19 cellular contexts compared by ENCODE assay signal in genomic region chr5:51326844-51327243, GRCh38. TPM values are rescaled to one million over a fixed set of nuclear protein-coding genes. Genes with fewer than 3 reads are reported as not detected.
DNase-seq lines count a peak whose midpoint lies in the region; ATAC-seq and TF ChIP-seq lines count a peak whose summit lies in the region.
"Had no signal": no experiment of that assay in that cellular context is flagged by ENCODE, and none has a peak within 500 bp of the region (broad histone marks: within the 10 kb centered on the region; RNA-seq: fewer than 3 reads in every experiment).

No MANE protein-coding gene starts in this region.

- H3K4me3 ChIP-seq in mammary epithelial cell (replicated peaks in 1 of 3; ENCODE audit: insufficient read depth in 1 of 3, low read depth in 2 of 3, low read length in 3 of 3) (no peak overlapping the region), mesenchymal stem cell (ENCODE audit: insufficient read depth in 1 of 2, low read depth in 1 of 2, low read length in 2 of 2) (no peak overlapping the region)
- H3K4me3 ChIP-seq in CD8-positive, alpha-beta T cell (ENCODE audit: low read depth, low read length), result no peak overlapping the region
- H3K4me3 ChIP-seq: GM12878, PC-9 had no signal

- intact Hi-C loops in mammary epithelial cell (cut with micrococcal nuclease), result no loop called here
- intact Hi-C loops in CD8-positive, alpha-beta T cell (cut with DNase I, micrococcal nuclease), result no loop called here

- no peak overlapping the region for H2AK5ac ChIP-seq in mesenchymal stem cell (ENCODE audit: low read length, severe bottlenecking)

- POLR2A ChIA-PET in CD8-positive, alpha-beta T cell (lab: Charles Lee), result no interaction called here

- WGBS in mammary epithelial cell (ENCODE audit: low coverage, missing lambda C conversion rate), result 0% methylated on average over 1 of the region's 1 CpG
- no CpG with 5 or more reads among the region's 1 CpG for WGBS in mesenchymal stem cell

- no peak overlapping the region for H3K23ac ChIP-seq in mesenchymal stem cell (ENCODE audit: low read length in 2 of 2)

- H3K79me1 ChIP-seq in mesenchymal stem cell (replicated peaks; ENCODE audit: low read length, poor library complexity, severe bottlenecking), result no peaks in the 10 kb centered on the region

- no peak overlapping the region for H4K8ac ChIP-seq in mesenchymal stem cell (ENCODE audit: low read length)

- no peaks in the 10 kb centered on the region for H3K36me3 ChIP-seq in mammary epithelial cell (ENCODE audit: insufficient read depth, low read length)
- no peaks in the 10 kb centered on the region for H3K36me3 ChIP-seq in CD8-positive, alpha-beta T cell (ENCODE audit: insufficient read depth, low read length)
- H3K36me3 ChIP-seq in mesenchymal stem cell (ENCODE audit: control insufficient read depth in 1 of 2, insufficient read depth in 2 of 2, low read depth in 1 of 2, low read length in 2 of 2), result no peaks in the 10 kb centered on the region

- H3K9ac ChIP-seq in mammary epithelial cell (ENCODE audit: insufficient read depth, low read length) (no peak overlapping the region), mesenchymal stem cell (ENCODE audit: low read length) (no peak overlapping the region)
- H3K9ac ChIP-seq: SK-N-SH had no signal

- H3K27ac ChIP-seq in mammary epithelial cell (ENCODE audit: insufficient read depth, low read depth, low read length) (no peak overlapping the region), mesenchymal stem cell (ENCODE audit: low read length, poor library complexity, severe bottlenecking) (no peak overlapping the region)
- H3K27ac ChIP-seq in CD8-positive, alpha-beta T cell (ENCODE audit: low read depth, low read length), result no peak overlapping the region
- H3K27ac ChIP-seq: PC-9 had no signal

- peaks cover 7% of the 10 kb centered on the region for H3K9me3 Mint-ChIP-seq in CD8-positive, alpha-beta T cell
- peaks cover 6% of the 10 kb centered on the region for H3K9me3 Mint-ChIP-seq in activated naive CD8-positive, alpha-beta T cell treated with anti-CD3 and anti-CD28 coated beads for 36 hours

- no peaks in the 10 kb centered on the region for H3K4me1 ChIP-seq in mammary epithelial cell (ENCODE audit: insufficient read depth, low read length)
- no peaks in the 10 kb centered on the region for H3K4me1 ChIP-seq in CD8-positive, alpha-beta T cell (ENCODE audit: insufficient read depth, low read length)
- no peaks in the 10 kb centered on the region for H3K4me1 ChIP-seq in mesenchymal stem cell (ENCODE audit: control insufficient read depth, insufficient read depth, low read depth, low read length)

- H4K20me1 ChIP-seq in mammary epithelial cell (ENCODE audit: insufficient read depth, low read length), result no peaks in the 10 kb centered on the region

- CTCF ChIA-PET in mammary epithelial cell (lab: Charles Lee; ENCODE audit: low non-redundant PET), result no interaction called here
- CTCF ChIA-PET in CD8-positive, alpha-beta T cell (lab: Charles Lee), result no interaction called here

- ATAC-seq in CD8-positive, alpha-beta T cell, result no peak
- ATAC-seq: GM12878 had no signal

- H4K91ac ChIP-seq in mesenchymal stem cell (ENCODE audit: low read length), result no peak overlapping the region

- H3K79me2 ChIP-seq in mammary epithelial cell (ENCODE audit: insufficient read depth, low read length), result no peaks in the 10 kb centered on the region

- no peak for TF ChIP-seq CTCF in mammary epithelial cell (conservative IDR thresholded peaks at IDR 0.05 in 1 of 2, IDR thresholded peaks at IDR 0.05 in 1 of 2; ENCODE audit: extremely low read depth in 1 of 2, insufficient read depth in 1 of 2, low read depth in 1 of 2, low read length in 2 of 2)
- no peak for TF ChIP-seq CTCF in CD8-positive, alpha-beta T cell (IDR thresholded peaks at IDR 0.05)

- H3K14ac ChIP-seq in mesenchymal stem cell (ENCODE audit: low read length in 2 of 2), result no peak overlapping the region

- H3K4me2 ChIP-seq in mammary epithelial cell (ENCODE audit: insufficient read depth, low read depth, low read length) (peak overlapping the region; percentile 23), mesenchymal stem cell (ENCODE audit: low read length, poor library complexity, severe bottlenecking) (no peak overlapping the region)
- H3K4me2 ChIP-seq: PC-9, SK-N-SH had no signal

- no peaks in the 10 kb centered on the region for H3K27me3 ChIP-seq in mammary epithelial cell (ENCODE audit: insufficient read depth, low read length)
- H3K27me3 ChIP-seq in CD8-positive, alpha-beta T cell (ENCODE audit: insufficient read depth, low read length), result no peaks in the 10 kb centered on the region
- no peaks in the 10 kb centered on the region for H3K27me3 ChIP-seq in mesenchymal stem cell (ENCODE audit: control insufficient read depth in 1 of 2, insufficient read depth in 1 of 2, low read length in 2 of 2)

- peak overlapping the region; percentile 8 for H2AFZ ChIP-seq in mammary epithelial cell (ENCODE audit: low read depth, low read length)
- H2AFZ ChIP-seq in mesenchymal stem cell (ENCODE audit: low read depth, low read length), result no peak overlapping the region
- H2AFZ ChIP-seq: PC-9 had no signal

- no peaks in the 10 kb centered on the region for H3K36me3 Mint-ChIP-seq in CD8-positive, alpha-beta T cell
- H3K36me3 Mint-ChIP-seq in activated naive CD8-positive, alpha-beta T cell treated with anti-CD3 and anti-CD28 coated beads for 36 hours, result no peaks in the 10 kb centered on the region

- H2BK15ac ChIP-seq in mesenchymal stem cell (ENCODE audit: low read depth, poor library complexity, severe bottlenecking), result no peak overlapping the region

- no peaks in the 10 kb centered on the region for H3K27me3 Mint-ChIP-seq in CD8-positive, alpha-beta T cell (ENCODE audit: low read depth)
- H3K27me3 Mint-ChIP-seq in activated naive CD8-positive, alpha-beta T cell treated with anti-CD3 and anti-CD28 coated beads for 36 hours, result no peaks in the 10 kb centered on the region

- no peaks in the 10 kb centered on the region for H3K4me1 Mint-ChIP-seq in CD8-positive, alpha-beta T cell (ENCODE audit: low read depth)
- H3K4me1 Mint-ChIP-seq in activated naive CD8-positive, alpha-beta T cell treated with anti-CD3 and anti-CD28 coated beads for 36 hours, result no peaks in the 10 kb centered on the region

- DNase-seq in NCI-H748 (lab: John Stamatoyannopoulos, UW; ENCODE audit: unreplicated experiment), result peak; percentile 58
- no peak for DNase-seq in NCI-H748 treated with DMSO at 0.1 percent for 48 hours (lab: John Stamatoyannopoulos, UW)
- DNase-seq in NCI-H1436 treated with DMSO at 0.1 percent for 48 hours (lab: John Stamatoyannopoulos, UW), result peak; percentile 53
- DNase-seq in mammary epithelial cell, result peak; percentile 1
- peak; percentile 16 for DNase-seq in putamen (ENCODE audit: low spot score)
- DNase-seq in CD8-positive, alpha-beta T cell, result no peak
- no peak for DNase-seq in mesenchymal stem cell
- DNase-seq in activated naive CD8-positive, alpha-beta T cell treated with anti-CD3 and anti-CD28 coated beads for 36 hours, result no peak
- DNase-seq: 8988T, C1 segment of cervical spinal cord, KG1, NCI-H1417 treated with DMSO at 0.1 percent for 48 hours, NCI-H2081 treated with DMSO at 0.1 percent for 48 hours, NCI-H510A, PC-9, SK-N-SH had no signal

- H2BK120ac ChIP-seq in mesenchymal stem cell (ENCODE audit: low read depth, low read length), result no peak overlapping the region

- no peak overlapping the region for H3K4ac ChIP-seq in mesenchymal stem cell (ENCODE audit: low read depth in 1 of 2, low read length in 2 of 2)

- H3K9me3 ChIP-seq in mammary epithelial cell (replicated peaks; ENCODE audit: insufficient read depth, low read length) (no peaks in the 10 kb centered on the region), mesenchymal stem cell (ENCODE audit: control insufficient read depth, low read length) (no peaks in the 10 kb centered on the region)
- no peaks in the 10 kb centered on the region for H3K9me3 ChIP-seq in CD8-positive, alpha-beta T cell (ENCODE audit: low read length)
- H3K9me3 ChIP-seq: SK-N-SH had no signal

- no peak overlapping the region for H3K27ac Mint-ChIP-seq in CD8-positive, alpha-beta T cell
- H3K27ac Mint-ChIP-seq in activated naive CD8-positive, alpha-beta T cell treated with anti-CD3 and anti-CD28 coated beads for 36 hours, result no peak overlapping the region

- no peak overlapping the region for H3K4me3 Mint-ChIP-seq in CD8-positive, alpha-beta T cell
- no peak overlapping the region for H3K4me3 Mint-ChIP-seq in activated naive CD8-positive, alpha-beta T cell treated with anti-CD3 and anti-CD28 coated beads for 36 hours

- no peak overlapping the region for H2BK5ac ChIP-seq in mesenchymal stem cell (ENCODE audit: low read depth, low read length, poor library complexity, severe bottlenecking)

- dilution Hi-C loops in mammary epithelial cell (cut with HindIII; ENCODE audit: low sequenced_read_pairs), result no loop called here

- in situ Hi-C loops in mammary epithelial cell (cut with MboI; ENCODE audit: low sequenced_read_pairs in 2 of 2), result no loop called here

- no peak overlapping the region for H2BK12ac ChIP-seq in mesenchymal stem cell (ENCODE audit: low read length in 2 of 2)

- BruUV-seq in mammary epithelial cell (replicated peaks; lab: Mats Ljungman, UMichigan), result no TSS peak

- no peak overlapping the region for H3K18ac ChIP-seq in mesenchymal stem cell (ENCODE audit: low read depth in 1 of 2, low read length in 2 of 2)

RNA-seq across cellular contexts. Expression of gene ISL1, which starts 56.4 kb away (rescaled TPM):
- under 1 TPM in 1 of 2 donors, not detected in 1; 0.28 TPM for total RNA-seq in mammary epithelial cell
- not detected for polyA plus RNA-seq in mammary epithelial cell
- not detected for polyA minus RNA-seq in mammary epithelial cell
- total RNA-seq in CD8-positive, alpha-beta T cell, result not detected
- polyA plus RNA-seq in mesenchymal stem cell (2013, experiment 1 of 2), result 5.6 TPM
- polyA plus RNA-seq in mesenchymal stem cell (2013, experiment 2 of 2), result 5.6 TPM
- total RNA-seq in activated naive CD8-positive, alpha-beta T cell treated with anti-CD3 and anti-CD28 coated beads for 36 hours, result not detected
- total RNA-seq: GM12878; M059J; PC-9; T-helper 1 cell treated with Interleukin-12 subunit alpha and Interleukin-12 subunit beta and Interleukin-4 antibody, amounts not matched to agents 30 ng/mL and 1 ng/mL, for 36 hours had no signal

Comparison
In these comparisons a context has a peak if more than half of its experiments do, and no peak if none do; other contexts are left out.
1. DNase-seq: peak in NCI-H748 (single experiment), NCI-H1436 treated with DMSO at 0.1 percent for 48 hours (single experiment), mammary epithelial cell (single experiment) and putamen (single experiment); none in NCI-H748 treated with DMSO at 0.1 percent for 48 hours (single experiment), CD8-positive, alpha-beta T cell (0 of 7), mesenchymal stem cell (single experiment) and activated naive CD8-positive, alpha-beta T cell treated with anti-CD3 and anti-CD28 coated beads for 36 hours (single experiment).